8 cellular contexts compared by ENCODE assay signal in genomic region chr10:26860542-26861325, GRCh38. TPM values are rescaled to one million over a fixed set of nuclear protein-coding genes. Genes with fewer than 3 reads are reported as not detected.
DNase-seq lines count a peak whose midpoint lies in the region; ATAC-seq lines count a peak whose summit lies in the region.

TSS of gene ABI1 (minus strand) at chr10:26860958. CDS start at chr10:26860863, 95 bp downstream.

- H3K36me3 Mint-ChIP-seq in IgD-negative memory B cell, result no peaks in the 10 kb centered on the region

- H3K27me3 Mint-ChIP-seq in IgD-negative memory B cell, result no peaks in the 10 kb centered on the region

- H3K9me3 Mint-ChIP-seq in IgD-negative memory B cell, result no peaks in the 10 kb centered on the region

- H3K4me3 Mint-ChIP-seq in IgD-negative memory B cell, result peak within 1 kb of the TSS; percentile 92 to 99 (median 98)

- peak within 1 kb of the TSS; percentile 89 to 99 (median 97) for H3K27ac Mint-ChIP-seq in IgD-negative memory B cell

- ATAC-seq in GM21528 (IDR thresholded peaks at IDR 0.05; ENCODE audit: low FRiP score, unreplicated experiment), result peak; percentile 71

- peak; percentile 83 for DNase-seq in DMS153 (lab: John Stamatoyannopoulos, UW)
- peak; percentile 93 for DNase-seq in OCI-M2 (lab: John Stamatoyannopoulos, UW; ENCODE audit: unreplicated experiment)
- peak; percentile 96 for DNase-seq in activated T-cell treated with anti-CD3 and anti-CD28 coated beads for 4 hours
- DNase-seq in epidermal melanocyte (ENCODE audit: insufficient read length, low spot score), result peak; percentile 74
- peak; percentile 94 for DNase-seq in middle frontal gyrus (ENCODE audit: extremely low spot score, low spot score)
- DNase-seq in stimulated activated CD8-positive, alpha-beta memory T cell treated with anti-CD3 and anti-CD28 coated beads, Interleukin-2, amount 100 ng/mL, for 48 hours (ENCODE audit: low read depth in 2 of 2), result peak; percentile 94 to 96

- H3K4me1 Mint-ChIP-seq in IgD-negative memory B cell, result peaks cover 13 to 17% (median 15%) of the 10 kb centered on the region in 3 donors

RNA-seq across cellular contexts. Expression of gene ABI1, which starts in this region (rescaled TPM):
- polyA plus RNA-seq in IgD-negative memory B cell, result 93.8 TPM

Comparison
In these comparisons a context has a peak if more than half of its experiments do, and no peak if none do; other contexts are left out.
1. Peak in every context shown above with its lines: DNase-seq and ATAC-seq.